Comparison of ENCODE assay signal across 1 cellular context in genomic region chr6:36973647-36974046, GRCh38.
TF ChIP-seq lines count a peak whose summit lies in the region.

No MANE protein-coding gene starts in this region.

TF ChIP-seq in K562, 482 proteins besides CTCF, POLR2A, EP300 and RAD21:
- TF ChIP-seq CHD7 (IDR thresholded peaks at IDR 0.05; ENCODE audit: low read depth, low read length) (no peak), ZNF717 (CRISPR knock-in tag; IDR thresholded peaks at IDR 0.05) (no peak), MAX (CRISPR knock-in tag; IDR thresholded peaks at IDR 0.05) (no peak), MAZ (CRISPR knock-in tag; conservative IDR thresholded peaks at IDR 0.05 in 1 of 2, IDR thresholded peaks at IDR 0.05 in 1 of 2) (no peak), CCAR2 (IDR thresholded peaks at IDR 0.05; ENCODE audit: low read depth, low read length) (no peak), L3MBTL2 (IDR thresholded peaks at IDR 0.05) (no peak), TAF9B (IDR thresholded peaks at IDR 0.05; ENCODE audit: partially characterized antibody) (no peak), ARID4B (CRISPR knock-in tag; IDR thresholded peaks at IDR 0.05) (no peak), ASH1L (IDR thresholded peaks at IDR 0.05; ENCODE audit: borderline replicate concordance, low read depth, partially characterized antibody) (no peak), CHD1 (IDR thresholded peaks at IDR 0.05; ENCODE audit: low read length) (no peak), HDAC6 (IDR thresholded peaks at IDR 0.05; ENCODE audit: low read depth, low read length) (no peak), YY1 (IDR thresholded peaks at IDR 0.05; ENCODE audit: borderline replicate concordance in 1 of 3, control insufficient read depth in 1 of 3, extremely low read depth in 1 of 3, insufficient read depth in 3 of 3, insufficient read length in 1 of 3, insufficient replicate concordance in 2 of 3, low read depth in 1 of 3, low read length in 2 of 3) (no peak), PML (IDR thresholded peaks at IDR 0.05; ENCODE audit: low read length) (no peak), GABPB2 (CRISPR knock-in tag; conservative IDR thresholded peaks at IDR 0.05) (no peak), ZNF592 (IDR thresholded peaks at IDR 0.05) (no peak)
